In the genomic region with DNA sequence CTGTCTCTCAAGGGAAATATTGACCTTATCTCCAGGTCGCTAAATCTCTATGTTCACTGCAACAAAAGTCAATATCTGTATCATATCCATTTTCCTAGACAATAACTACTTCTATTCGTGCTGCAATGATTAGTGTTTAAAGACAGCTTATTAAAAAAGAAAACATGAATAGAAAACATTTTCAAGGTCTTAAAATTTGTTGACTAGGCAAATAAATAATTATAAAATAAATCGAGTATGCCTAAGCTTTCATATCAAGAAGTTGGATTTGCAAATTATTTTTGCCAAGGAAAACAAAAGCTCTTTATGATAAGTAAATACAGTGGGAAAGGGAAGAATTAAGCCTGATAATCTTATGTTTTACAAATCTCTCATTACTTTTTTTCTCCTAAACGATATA, we compare ENCODE assay signal across 21 cellular contexts.
DNase-seq lines count a peak whose midpoint lies in the region; ATAC-seq, FAIRE-seq and TF ChIP-seq lines count a peak whose summit lies in the region.
"Had no signal": no experiment of that assay in that cellular context is flagged by ENCODE, and none has a peak within 500 bp of the region (broad histone marks: within the 10 kb centered on the region; RNA-seq: fewer than 3 reads in every experiment).

No MANE protein-coding gene starts in this region.

- H3K79me2 ChIP-seq in HepG2 (ENCODE audit: insufficient read depth, low read length) (no peaks in the 10 kb centered on the region), K562 (ENCODE audit: control insufficient read depth, insufficient read depth, low read length) (no peaks in the 10 kb centered on the region)

- no peak for ATAC-seq in HepG2
- ATAC-seq in right lobe of liver: no peak
- ATAC-seq in K562: no peak
- ATAC-seq in HG02588 (IDR thresholded peaks at IDR 0.05; ENCODE audit: unreplicated experiment): no peak
- no peak for ATAC-seq in left ventricle myocardium superior

- no peaks in the 10 kb centered on the region for H3K36me3 ChIP-seq in HepG2 (replicated peaks in 1 of 2; ENCODE audit: control insufficient read depth in 1 of 2, insufficient read depth in 2 of 2, low read length in 2 of 2)
- H3K36me3 ChIP-seq in right lobe of liver: no peaks in the 10 kb centered on the region
- no peaks in the 10 kb centered on the region for H3K36me3 ChIP-seq in K562 (ENCODE audit: control insufficient read depth, insufficient read depth, low read length)

- no peak for TF ChIP-seq EP300 in HepG2 (IDR thresholded peaks at IDR 0.05; ENCODE audit: low read depth in 2 of 2, low read length in 2 of 2)
- no peak for TF ChIP-seq EP300 in HepG2 (CRISPR knock-in tag; IDR thresholded peaks at IDR 0.05; ENCODE audit: borderline replicate concordance)
- no peak for TF ChIP-seq EP300 in K562 (IDR thresholded peaks at IDR 0.05; ENCODE audit: low read length)

- DNase-seq in HepG2 (ENCODE audit: low spot score): no peak
- no peak for DNase-seq in right lobe of liver
- peak; percentile 37 for DNase-seq in NCI-H146 (lab: John Stamatoyannopoulos, UW)
- no peak for DNase-seq in K562 (ENCODE audit: extremely low read depth in 1 of 4, low spot score in 3 of 4)
- no peak for DNase-seq in effector CD8-positive, alpha-beta T cell (lab: John Stamatoyannopoulos, UW)
- no peak for DNase-seq in left ventricle myocardium superior
- DNase-seq: 8988T; C1 segment of cervical spinal cord; Calu3; CD4-positive, alpha-beta memory T cell; COR-L47; DMS53; DMS79 treated with DMSO at 0.1 percent for 48 hours; GF-D8; GM23248; H7; HCEC 1CT had no signal

- no peaks in the 10 kb centered on the region for H3K27me3 ChIP-seq in HepG2 (ENCODE audit: control insufficient read depth in 1 of 2, insufficient read depth in 2 of 2, low read length in 2 of 2)
- no peaks in the 10 kb centered on the region for H3K27me3 ChIP-seq in right lobe of liver
- no peaks in the 10 kb centered on the region for H3K27me3 ChIP-seq in K562 (ENCODE audit: control insufficient read depth in 2 of 2, insufficient read depth in 2 of 2, low read length in 2 of 2)

- CTCF ChIA-PET in HepG2 (lab: Yijun Ruan, JAX; ENCODE audit: low intra/inter-chr PET ratio, low total read pairs) (no interaction called here), K562 (lab: Yijun Ruan, JAX; ENCODE audit: low intra/inter-chr PET ratio) (no interaction called here)

- FAIRE-seq in HepG2 (lab: Jason Lieb, UNC) (no peak), K562 (lab: Jason Lieb, UNC) (no peak)
- FAIRE-seq: GM12891, GM18507, H1 had no signal

- TF ChIP-seq CTCF in HepG2 (CRISPR knock-in tag; IDR thresholded peaks at IDR 0.05) (no peak), right lobe of liver (IDR thresholded peaks at IDR 0.05) (no peak), K562 (IDR thresholded peaks at IDR 0.05 in 2 of 3, conservative IDR thresholded peaks at IDR 0.05 in 1 of 3; ENCODE audit: insufficient read depth in 2 of 3, low read depth in 1 of 3, low read length in 3 of 3) (no peak)

- POLR2A ChIA-PET in HepG2 (lab: Yijun Ruan, JAX) (no interaction called here), K562 (lab: Yijun Ruan, JAX) (no interaction called here)

- TF ChIP-seq POLR2A in HepG2 (IDR thresholded peaks at IDR 0.05; ENCODE audit: insufficient read depth in 1 of 2, low read depth in 2 of 2, low read length in 2 of 2) (no peak), right lobe of liver (IDR thresholded peaks at IDR 0.05) (no peak), K562 (conservative IDR thresholded peaks at IDR 0.05) (no peak)

- no peak overlapping the region for H3K27ac ChIP-seq in HepG2 (ENCODE audit: extremely low read length, insufficient read depth, low read length)
- H3K27ac ChIP-seq in right lobe of liver: no peak overlapping the region
- no peak overlapping the region for H3K27ac ChIP-seq in K562 (ENCODE audit: extremely low read depth, low read depth, low read length)
- H3K27ac ChIP-seq: GM23248 had no signal

- BruUV-seq in HepG2 (replicated peaks; lab: Mats Ljungman, UMichigan) (no TSS peak), K562 (replicated peaks; lab: Mats Ljungman, UMichigan) (no TSS peak)

- H3K9me3 ChIP-seq in HepG2 (ENCODE audit: low read length): no peaks in the 10 kb centered on the region
- H3K9me3 ChIP-seq in right lobe of liver: no peaks in the 10 kb centered on the region
- no peaks in the 10 kb centered on the region for H3K9me3 ChIP-seq in K562 (replicated peaks; ENCODE audit: control insufficient read depth, insufficient read depth, low read depth, low read length)

- H2AFZ ChIP-seq in HepG2 (ENCODE audit: low read length) (no peak overlapping the region), K562 (ENCODE audit: low read depth, low read length) (no peak overlapping the region)
- H2AFZ ChIP-seq: GM23248 had no signal

- no peaks in the 10 kb centered on the region for H3K9me1 ChIP-seq in K562 (ENCODE audit: control insufficient read depth, insufficient read depth, low read length)

- H3K4me3 ChIP-seq in HepG2 (replicated peaks in 1 of 3; ENCODE audit: insufficient read depth in 1 of 3, low read depth in 2 of 3, low read length in 3 of 3): no peak overlapping the region
- no peak overlapping the region for H3K4me3 ChIP-seq in right lobe of liver
- H3K4me3 ChIP-seq in K562: no peak overlapping the region
- H3K4me3 ChIP-seq: GM23248 had no signal

- in situ Hi-C loops in HepG2 (cut with HindIII; ENCODE audit: extremely low pct_ligation_motif_present, low pct_unique_long_range_greater_than_20kb): no loop called here
- in situ Hi-C loops in K562 (cut with MboI): no loop called here

- H3K4me1 ChIP-seq in HepG2 (ENCODE audit: insufficient read depth, low read length) (no peaks in the 10 kb centered on the region), right lobe of liver (no peaks in the 10 kb centered on the region), K562 (replicated peaks in 1 of 2; ENCODE audit: control insufficient read depth in 2 of 2, insufficient read depth in 2 of 2, low read length in 2 of 2) (no peaks in the 10 kb centered on the region)

- intact Hi-C loops in HepG2 (cut with micrococcal nuclease; ENCODE audit: unreplicated experiment): no loop called here
- intact Hi-C loops in right lobe of liver (cut with DNase I): no loop called here
- intact Hi-C loops in K562 (cut with micrococcal nuclease): no loop called here
- intact Hi-C loops in left ventricle myocardium superior (cut with micrococcal nuclease): no loop called here

- WGBS in HepG2 (ENCODE audit: low lambda C conversion rate): under 1% methylated on average over 4 of the region's 4 CpGs
- 26% methylated on average over 4 of the region's 4 CpGs for WGBS in right lobe of liver (ENCODE audit: insufficient coverage, low coverage, low lambda C conversion rate, missing lambda C conversion rate)
- WGBS in K562 (ENCODE audit: insufficient coverage, low coverage, missing lambda C conversion rate): 3% methylated on average over 4 of the region's 4 CpGs

- H3K9ac ChIP-seq in HepG2 (ENCODE audit: insufficient read depth, low read depth, low read length): no peak overlapping the region
- H3K9ac ChIP-seq in K562 (ENCODE audit: insufficient read depth in 1 of 2, low read depth in 2 of 2, low read length in 2 of 2): no peak overlapping the region
- H3K9ac ChIP-seq: GM23248 had no signal

- no peak for TF ChIP-seq RAD21 in HepG2 (CRISPR knock-in tag; IDR thresholded peaks at IDR 0.05)
- TF ChIP-seq RAD21 in K562 (CRISPR knock-in tag; conservative IDR thresholded peaks at IDR 0.05 in 1 of 2, IDR thresholded peaks at IDR 0.05 in 1 of 2): no peak

- no peaks in the 10 kb centered on the region for H4K20me1 ChIP-seq in HepG2 (ENCODE audit: insufficient read depth, low read length)
- no peaks in the 10 kb centered on the region for H4K20me1 ChIP-seq in K562 (replicated peaks; ENCODE audit: control insufficient read depth, insufficient read depth, low read length)

- H3K4me2 ChIP-seq in HepG2 (ENCODE audit: low read depth, low read length) (no peak overlapping the region), K562 (ENCODE audit: insufficient read depth, low read length) (no peak overlapping the region)

TF ChIP-seq in HepG2, 621 proteins besides CTCF, POLR2A, EP300 and RAD21 (continues in another document):
- TF ChIP-seq HDAC1 (CRISPR knock-in tag; IDR thresholded peaks at IDR 0.05) (no peak), SSRP1 (CRISPR knock-in tag; IDR thresholded peaks at IDR 0.05) (no peak), MAFF (IDR thresholded peaks at IDR 0.05; ENCODE audit: low read depth, low read length) (peak; percentile 70), MAFK (conservative IDR thresholded peaks at IDR 0.05 in 1 of 2, IDR thresholded peaks at IDR 0.05 in 1 of 2; ENCODE audit: low read length in 2 of 2) (peak; percentile 64 to 85), ATF4 (CRISPR knock-in tag; IDR thresholded peaks at IDR 0.05) (no peak)

TF ChIP-seq in K562, 482 proteins besides CTCF, POLR2A, EP300 and RAD21 (continues in another document):
- TF ChIP-seq SMARCC2 (IDR thresholded peaks at IDR 0.05; ENCODE audit: low read depth) (no peak), NUFIP1 (IDR thresholded peaks at IDR 0.05; ENCODE audit: partially characterized antibody) (no peak), C11orf30 (IDR thresholded peaks at IDR 0.05; ENCODE audit: low read depth) (peak; percentile 68), MAFF (IDR thresholded peaks at IDR 0.05; ENCODE audit: low read length) (peak; percentile 35; the same call in 1 of the 2 replicates), MAFK (IDR thresholded peaks at IDR 0.05; ENCODE audit: low read length) (peak; percentile 9; the same call in 1 of the 2 replicates), RBFOX2 (IDR thresholded peaks at IDR 0.05; ENCODE audit: low read depth, low read length) (no peak), ZNF316 (IDR thresholded peaks at IDR 0.05) (peak; percentile 85), DIDO1 (tag; IDR thresholded peaks at IDR 0.05; ENCODE audit: low read depth) (no peak), ZBTB26 (CRISPR knock-in tag; IDR thresholded peaks at IDR 0.05) (no peak), BACH1 (tag; IDR thresholded peaks at IDR 0.05) (no peak), IRF2 (CRISPR knock-in tag; IDR thresholded peaks at IDR 0.05) (no peak), CREB3 (tag; conservative IDR thresholded peaks at IDR 0.05; ENCODE audit: low read depth) (no peak)

Comparison
In these comparisons a context has a peak if more than half of its experiments do, and no peak if none do; other contexts are left out.
1. Of the 241 proteins assayed by ChIP-seq in both HepG2 and K562: peak only in HepG2: none; only in K562: MAFG; in both: MAFF and MAFK; in neither: 238.